ENCODE assay signal across 8 cellular contexts in the genomic region with DNA sequence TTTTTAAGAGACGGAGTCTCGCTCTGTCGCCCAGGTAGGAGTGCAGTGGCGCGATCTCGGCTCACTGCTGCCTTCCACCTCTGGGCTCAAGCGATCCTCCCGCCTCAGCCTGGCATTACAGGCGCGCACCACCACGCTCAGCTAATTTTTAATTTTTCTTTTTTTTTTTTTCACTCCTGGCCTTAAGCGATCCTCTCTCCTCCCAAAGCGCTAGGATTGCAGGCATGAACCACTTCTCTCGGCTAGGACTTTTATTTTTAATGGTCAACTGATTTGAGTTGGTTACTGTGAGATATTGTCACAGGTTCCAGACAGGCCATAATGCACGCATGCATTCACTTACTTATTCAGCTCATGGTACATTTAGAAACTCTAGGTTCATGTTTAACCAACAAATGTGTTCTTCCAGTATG. TPM values are rescaled to one million over a fixed set of nuclear protein-coding genes. Genes with fewer than 3 reads are reported as not detected.
DNase-seq lines count a peak whose midpoint lies in the region; ATAC-seq lines count a peak whose summit lies in the region.

No MANE protein-coding gene starts in this region.

- H4K20me1 ChIP-seq in BLaER1 = no peaks in the 10 kb centered on the region

- H3K27ac Mint-ChIP-seq in activated naive CD8-positive, alpha-beta T cell treated with anti-CD3 and anti-CD28 coated beads, Interleukin-2, amount 50 U/mL, for 24 hours = peak overlapping the region; percentile 96

- peak; percentile 22 for ATAC-seq in HG02623 (IDR thresholded peaks at IDR 0.05; ENCODE audit: unreplicated experiment)
- no peak for ATAC-seq in activated naive CD8-positive, alpha-beta T cell treated with anti-CD3 and anti-CD28 coated beads, Interleukin-2, amount 50 U/mL, for 24 hours
- no peak for ATAC-seq in GM21367 (IDR thresholded peaks at IDR 0.05; ENCODE audit: unreplicated experiment)
- no peak for ATAC-seq in HG02763 (IDR thresholded peaks at IDR 0.05; ENCODE audit: unreplicated experiment)

- peaks cover 35% of the 10 kb centered on the region for H3K79me1 ChIP-seq in mesenchymal stem cell (replicated peaks; ENCODE audit: low read length, poor library complexity, severe bottlenecking)

- no peak overlapping the region for H2BK12ac ChIP-seq in mesenchymal stem cell (ENCODE audit: low read length in 2 of 2)

- H3K4me1 ChIP-seq in BLaER1 (peaks cover 25% of the 10 kb centered on the region), mesenchymal stem cell (ENCODE audit: control insufficient read depth, insufficient read depth, low read depth, low read length) (peaks cover 6% of the 10 kb centered on the region)

- H3K9ac ChIP-seq in BLaER1 (peak overlapping the region; percentile 97), mesenchymal stem cell (ENCODE audit: low read length) (peak overlapping the region; percentile 99)

- H3K4me2 ChIP-seq in BLaER1 = peak overlapping the region; percentile 92
- peak overlapping the region; percentile 97 for H3K4me2 ChIP-seq in mesenchymal stem cell (ENCODE audit: low read length, poor library complexity, severe bottlenecking)

- no peak overlapping the region for H2BK120ac ChIP-seq in mesenchymal stem cell (ENCODE audit: low read depth, low read length)

- WGBS in mesenchymal stem cell = 3% methylated on average over 8 of the region's 15 CpGs

- H3K27me3 ChIP-seq in BLaER1 = no peaks in the 10 kb centered on the region
- no peaks in the 10 kb centered on the region for H3K27me3 ChIP-seq in mesenchymal stem cell (ENCODE audit: control insufficient read depth in 1 of 2, insufficient read depth in 1 of 2, low read length in 2 of 2)

- H2AK5ac ChIP-seq in mesenchymal stem cell (ENCODE audit: low read length, severe bottlenecking) = peak overlapping the region; percentile 61

- no peak overlapping the region for H2BK5ac ChIP-seq in mesenchymal stem cell (ENCODE audit: low read depth, low read length, poor library complexity, severe bottlenecking)

- H3K9me3 ChIP-seq in BLaER1 = no peaks in the 10 kb centered on the region
- no peaks in the 10 kb centered on the region for H3K9me3 ChIP-seq in mesenchymal stem cell (ENCODE audit: control insufficient read depth, low read length)

- no peak for DNase-seq in activated naive CD8-positive, alpha-beta T cell treated with anti-CD3 and anti-CD28 coated beads, Interleukin-2, amount 50 U/mL, for 24 hours
- DNase-seq in mesenchymal stem cell (no peak), NCI-H748 treated with DMSO at 0.1 percent for 48 hours (lab: John Stamatoyannopoulos, UW) (no peak)
- no peak for DNase-seq in activated CD4-positive, CD25-positive, alpha-beta regulatory T cell treated with anti-CD3 and anti-CD28 coated beads, Interleukin-2, amount 50 U/mL, for 72 hours

- H3K27ac ChIP-seq in BLaER1 (peak overlapping the region; percentile 98), mesenchymal stem cell (ENCODE audit: low read length, poor library complexity, severe bottlenecking) (peak overlapping the region; percentile 77)

- H3K9me3 Mint-ChIP-seq in activated naive CD8-positive, alpha-beta T cell treated with anti-CD3 and anti-CD28 coated beads, Interleukin-2, amount 50 U/mL, for 24 hours = no peaks in the 10 kb centered on the region

- no peaks in the 10 kb centered on the region for H3K27me3 Mint-ChIP-seq in activated naive CD8-positive, alpha-beta T cell treated with anti-CD3 and anti-CD28 coated beads, Interleukin-2, amount 50 U/mL, for 24 hours

- H2BK15ac ChIP-seq in mesenchymal stem cell (ENCODE audit: low read depth, poor library complexity, severe bottlenecking) = no peak overlapping the region

- peak overlapping the region in 1 of 2 experiments; percentile 63 for H3K4ac ChIP-seq in mesenchymal stem cell (ENCODE audit: low read depth in 1 of 2, low read length in 2 of 2)

- no peak overlapping the region for H4K8ac ChIP-seq in mesenchymal stem cell (ENCODE audit: low read length)

- no peak overlapping the region for H3K23ac ChIP-seq in mesenchymal stem cell (ENCODE audit: low read length in 2 of 2)

- H3K18ac ChIP-seq in mesenchymal stem cell (ENCODE audit: low read depth in 1 of 2, low read length in 2 of 2) = no peak overlapping the region

- H3K14ac ChIP-seq in mesenchymal stem cell (ENCODE audit: low read length in 2 of 2) = no peak overlapping the region

- no peak overlapping the region for H2AFZ ChIP-seq in mesenchymal stem cell (ENCODE audit: low read depth, low read length)

- H3K4me3 ChIP-seq in BLaER1 (peak overlapping the region; percentile 84), mesenchymal stem cell (ENCODE audit: insufficient read depth in 1 of 2, low read depth in 1 of 2, low read length in 2 of 2) (peak overlapping the region; percentile 76 to 96)

- H3K36me3 Mint-ChIP-seq in activated naive CD8-positive, alpha-beta T cell treated with anti-CD3 and anti-CD28 coated beads, Interleukin-2, amount 50 U/mL, for 24 hours (ENCODE audit: low read depth) = peaks cover 53% of the 10 kb centered on the region

- H3K36me3 ChIP-seq in BLaER1 = peaks cover 47% of the 10 kb centered on the region
- peaks cover 11 to 57% of the 10 kb centered on the region in 2 experiments for H3K36me3 ChIP-seq in mesenchymal stem cell (ENCODE audit: control insufficient read depth in 1 of 2, insufficient read depth in 2 of 2, low read depth in 1 of 2, low read length in 2 of 2)

- peaks cover 47% of the 10 kb centered on the region for H3K4me1 Mint-ChIP-seq in activated naive CD8-positive, alpha-beta T cell treated with anti-CD3 and anti-CD28 coated beads, Interleukin-2, amount 50 U/mL, for 24 hours

- H3K4me3 Mint-ChIP-seq in activated naive CD8-positive, alpha-beta T cell treated with anti-CD3 and anti-CD28 coated beads, Interleukin-2, amount 50 U/mL, for 24 hours = peak overlapping the region; percentile 91

- no peak overlapping the region for H4K91ac ChIP-seq in mesenchymal stem cell (ENCODE audit: low read length)

RNA-seq across cellular contexts. Expression of gene PIGW, which starts 0.9 kb away (rescaled TPM):
- polyA plus RNA-seq in mesenchymal stem cell (2013, experiment 1 of 2) = 7.2 TPM
- polyA plus RNA-seq in mesenchymal stem cell (2013, experiment 2 of 2) = 8.0 TPM

RNA-seq across cellular contexts. Expression of gene MYO19, which starts 1.0 kb away (rescaled TPM):
- polyA plus RNA-seq in mesenchymal stem cell (2013, experiment 1 of 2) = 18.2 TPM
- polyA plus RNA-seq in mesenchymal stem cell (2013, experiment 2 of 2) = 16.6 TPM

RNA-seq across cellular contexts. Expression of gene GGNBP2, which starts 9.0 kb away (rescaled TPM):
- polyA plus RNA-seq in mesenchymal stem cell (2013, experiment 1 of 2) = 66.8 TPM
- polyA plus RNA-seq in mesenchymal stem cell (2013, experiment 2 of 2) = 68.1 TPM

RNA-seq across cellular contexts. Expression of gene ZNHIT3, which starts 49.2 kb away (rescaled TPM):
- 33.9 TPM for polyA plus RNA-seq in mesenchymal stem cell (2013, experiment 1 of 2)
- polyA plus RNA-seq in mesenchymal stem cell (2013, experiment 2 of 2) = 34.6 TPM

RNA-seq across cellular contexts. Expression of gene DHRS11, which starts 56.0 kb away (rescaled TPM):
- polyA plus RNA-seq in mesenchymal stem cell (2013, experiment 1 of 2) = 2.6 TPM
- polyA plus RNA-seq in mesenchymal stem cell (2013, experiment 2 of 2) = 2.4 TPM
